In the genomic region with DNA sequence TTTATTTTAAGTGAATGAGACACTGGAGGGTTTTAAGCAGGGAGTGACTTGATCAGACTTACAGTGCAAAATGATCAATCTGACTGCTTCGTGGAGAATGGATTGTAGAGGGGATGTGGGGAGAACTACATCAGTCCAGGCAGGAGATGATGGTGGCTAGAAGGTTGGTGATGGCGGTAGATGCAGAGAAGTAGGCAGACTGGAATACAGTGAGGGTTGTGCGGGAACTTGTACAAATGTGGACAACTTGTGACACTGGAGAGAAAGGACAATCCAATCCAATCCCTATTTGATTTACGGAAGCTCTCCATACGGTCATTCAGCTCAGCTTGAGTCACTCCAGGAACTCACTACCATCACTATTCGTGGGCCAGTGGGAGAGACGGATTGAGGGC, we compare ENCODE assay signal across 8 cellular contexts. TPM values are rescaled to one million over a fixed set of nuclear protein-coding genes. Genes with fewer than 3 reads are reported as not detected.
A peak's percentile ranks its signal among the peaks of the same experiment; 100 is the strongest.
DNase-seq lines count a peak whose midpoint lies in the region; ATAC-seq and TF ChIP-seq lines count a peak whose summit lies in the region.

No MANE protein-coding gene starts in this region.

- H3K27me3 Mint-ChIP-seq in T-cell = no peaks in the 10 kb centered on the region

- POLR2A ChIA-PET in T-cell (lab: Charles Lee) = interaction anchor here in 1 of 2 donors (0.7 to 1.5 kb wide), 2 partner anchors 38 to 458 kb away, joined by 3 read pairs; no protein-coding TSS in a partner anchor

- H3K4me3 ChIP-seq in GM12864 (ENCODE audit: low read depth, low read length) = peak overlapping the region; percentile 92
- H3K4me3 ChIP-seq in fibroblast of pulmonary artery (replicated peaks; ENCODE audit: low read depth, low read length) = peak overlapping the region; percentile 78
- peak overlapping the region; percentile 93 for H3K4me3 ChIP-seq in retinal pigment epithelial cell (ENCODE audit: low read length)

- no peak for ATAC-seq in T-cell (replicated peaks in 1 of 4)
- no peak for ATAC-seq in GM19467 (IDR thresholded peaks at IDR 0.05; ENCODE audit: unreplicated experiment)

- peak overlapping the region; percentile 88 to 93 for H3K27ac Mint-ChIP-seq in T-cell

- no peak for TF ChIP-seq CTCF in GM12864 (IDR thresholded peaks at IDR 0.05; ENCODE audit: low read depth, low read length, missing control alignments)
- TF ChIP-seq CTCF in fibroblast of pulmonary artery (IDR thresholded peaks at IDR 0.05; ENCODE audit: low read length, missing control alignments) = no peak
- TF ChIP-seq CTCF in retinal pigment epithelial cell (conservative IDR thresholded peaks at IDR 0.05; ENCODE audit: low read depth, low read length) = no peak

- H3K36me3 Mint-ChIP-seq in T-cell = peaks cover 20% of the 10 kb centered on the region

- H3K4me3 Mint-ChIP-seq in T-cell = peak overlapping the region; percentile 87 to 89 (median 87)

- peaks cover 45 to 53% (median 45%) of the 10 kb centered on the region in 3 donors for H3K4me1 Mint-ChIP-seq in T-cell

- CTCF ChIA-PET in T-cell (lab: Charles Lee) = interaction anchor here in 1 of 2 donors (1.4 to 2.5 kb wide), 3 partner anchors 9 to 41 kb away, joined by 3 to 13 read pairs (median 4); a partner anchor contains a TSS

- no peaks in the 10 kb centered on the region for H3K9me3 Mint-ChIP-seq in T-cell

- no peak for DNase-seq in GM12864 (ENCODE audit: low read depth)
- DNase-seq in T-cell = no peak
- no peak for DNase-seq in fibroblast of pulmonary artery (ENCODE audit: low read depth)
- DNase-seq in retinal pigment epithelial cell (ENCODE audit: low read depth) = no peak
- DNase-seq in NCI-H748 (lab: John Stamatoyannopoulos, UW; ENCODE audit: unreplicated experiment) = no peak
- DNase-seq in EL = no peak
- DNase-seq in NCI-H1105 treated with DMSO at 0.1 percent for 48 hours (lab: John Stamatoyannopoulos, UW) = no peak

RNA-seq across cellular contexts. Expression of a gene that starts 0.6 kb away (rescaled TPM):
- total RNA-seq in T-cell = 1 to 10 TPM; 1.7 to 4.5 (median 4.0) TPM

RNA-seq across cellular contexts. Expression of a gene that starts 0.7 kb away (rescaled TPM):
- total RNA-seq in T-cell = 10 to 100 TPM; 28.9 to 35.2 (median 30.9) TPM

RNA-seq across cellular contexts. Expression of a gene that starts 39.3 kb away (rescaled TPM):
- total RNA-seq in T-cell = 10 to 100 TPM in 3 of 5 donors, 1 to 10 TPM in 2; 5.2 to 11.0 (median 10.0) TPM

RNA-seq across cellular contexts. Expression of a gene that starts 55.3 kb away (rescaled TPM):
- not detected for total RNA-seq in T-cell
